ENCODE assay signal across 1 cellular context in the genomic region with DNA sequence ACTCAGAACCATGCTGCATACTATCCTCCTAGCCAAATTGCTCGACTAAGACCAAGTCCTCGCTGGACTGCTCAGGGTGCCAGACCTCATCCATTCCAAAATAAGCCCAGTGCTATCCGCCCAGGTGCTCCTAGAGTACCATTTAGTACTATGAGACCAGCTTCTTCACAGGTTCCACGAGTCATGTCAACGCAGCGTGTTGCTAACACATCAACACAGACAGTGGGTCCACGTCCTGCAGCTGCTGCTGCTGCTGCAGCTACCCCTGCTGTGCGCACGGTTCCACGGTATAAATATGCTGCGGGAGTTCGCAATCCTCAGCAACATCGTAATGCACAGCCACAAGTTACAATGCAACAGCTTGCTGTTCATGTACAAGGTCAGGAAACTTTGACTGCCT.
TF ChIP-seq lines count a peak whose summit lies in the region.

No MANE protein-coding gene starts in this region.

TF ChIP-seq in SK-N-SH, 30 proteins besides CTCF, POLR2A, EP300 and RAD21 (continued from another document):
- TF ChIP-seq RXRA (IDR thresholded peaks at IDR 0.05; ENCODE audit: borderline replicate concordance, low read depth) (no peak), FOXJ3 (CRISPR knock-in tag; IDR thresholded peaks at IDR 0.05) (no peak), MXI1 (IDR thresholded peaks at IDR 0.05; ENCODE audit: low read depth, low read length) (no peak), USF1 (IDR thresholded peaks at IDR 0.05; ENCODE audit: borderline replicate concordance, low read depth) (no peak)
- TF ChIP-seq, protein P1, sequence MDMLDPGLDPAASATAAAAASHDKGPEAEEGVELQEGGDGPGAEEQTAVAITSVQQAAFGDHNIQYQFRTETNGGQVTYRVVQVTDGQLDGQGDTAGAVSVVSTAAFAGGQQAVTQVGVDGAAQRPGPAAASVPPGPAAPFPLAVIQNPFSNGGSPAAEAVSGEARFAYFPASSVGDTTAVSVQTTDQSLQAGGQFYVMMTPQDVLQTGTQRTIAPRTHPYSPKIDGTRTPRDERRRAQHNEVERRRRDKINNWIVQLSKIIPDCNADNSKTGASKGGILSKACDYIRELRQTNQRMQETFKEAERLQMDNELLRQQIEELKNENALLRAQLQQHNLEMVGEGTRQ (IDR thresholded peaks at IDR 0.05; ENCODE audit: borderline replicate concordance, low read depth, low read length) = no peak
